ENCODE assay signal across 9 cellular contexts in the genomic region with DNA sequence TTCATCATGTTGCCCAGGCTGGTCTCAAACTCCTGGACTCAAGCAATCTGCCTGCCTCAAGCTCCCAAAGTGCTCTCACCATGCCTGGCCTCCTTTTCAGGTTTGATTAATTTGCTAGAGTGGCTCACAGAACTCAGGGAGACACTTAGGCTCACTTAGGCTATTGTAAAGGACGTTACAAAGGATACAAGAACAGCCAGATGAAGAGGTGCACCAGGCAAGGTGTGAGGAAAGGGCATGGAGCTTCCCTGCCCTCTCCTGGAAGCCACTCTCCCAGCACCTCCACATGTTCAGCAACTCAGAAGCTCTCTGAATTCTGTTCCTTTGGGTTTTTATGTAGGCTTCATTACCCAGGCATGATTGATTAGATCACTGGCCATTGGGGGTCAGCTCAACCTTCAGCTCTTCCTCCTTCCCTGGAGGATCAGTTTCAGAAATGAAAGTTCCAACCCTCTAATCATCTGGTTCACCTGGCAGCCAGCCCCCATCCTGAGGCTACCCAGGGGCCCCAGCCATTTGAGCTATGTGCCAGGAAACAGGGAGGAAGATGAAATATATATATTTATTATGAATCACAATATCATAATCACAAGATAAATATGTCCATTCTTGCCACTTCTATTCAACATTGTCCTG.
A peak's percentile ranks its signal among the peaks of the same experiment; 100 is the strongest.
DNase-seq lines count a peak whose midpoint lies in the region; ATAC-seq and TF ChIP-seq lines count a peak whose summit lies in the region.
"Had no signal": no experiment of that assay in that cellular context is flagged by ENCODE, and none has a peak within 500 bp of the region (broad histone marks: within the 10 kb centered on the region; RNA-seq: fewer than 3 reads in every experiment).

No MANE protein-coding gene starts in this region.

- no peak overlapping the region for H3K4me3 ChIP-seq in RWPE2 (ENCODE audit: severe bottlenecking)
- H3K4me3 ChIP-seq in gastroesophageal sphincter: no peak overlapping the region
- no peak overlapping the region for H3K4me3 ChIP-seq in psoas muscle
- H3K4me3 ChIP-seq: skin epidermis had no signal

- TF ChIP-seq POLR2A in gastroesophageal sphincter (IDR thresholded peaks at IDR 0.05): no peak

- H3K27ac ChIP-seq in RWPE2 (ENCODE audit: poor library complexity, severe bottlenecking): no peak overlapping the region
- no peak overlapping the region for H3K27ac ChIP-seq in gastroesophageal sphincter
- H3K27ac ChIP-seq in psoas muscle: no peak overlapping the region
- H3K27ac ChIP-seq: skin epidermis had no signal

- H3K27me3 ChIP-seq in RWPE2 (ENCODE audit: insufficient read depth, poor library complexity, severe bottlenecking) (no peaks in the 10 kb centered on the region), gastroesophageal sphincter (no peaks in the 10 kb centered on the region), psoas muscle (ENCODE audit: insufficient read depth in 3 of 3, low read length in 2 of 3) (no peaks in the 10 kb centered on the region)

- H3K4me1 ChIP-seq in RWPE2 (ENCODE audit: insufficient read depth, poor library complexity, severe bottlenecking) (peaks cover 4% of the 10 kb centered on the region), gastroesophageal sphincter (peaks cover 0 to 6% (median 0%) of the 10 kb centered on the region in 3 donors), psoas muscle (peaks cover 4% of the 10 kb centered on the region)

- H3K36me3 ChIP-seq in RWPE2 (ENCODE audit: low read depth): no peaks in the 10 kb centered on the region
- no peaks in the 10 kb centered on the region for H3K36me3 ChIP-seq in gastroesophageal sphincter
- H3K36me3 ChIP-seq in psoas muscle (ENCODE audit: insufficient read depth in 1 of 2, low read depth in 1 of 2): no peaks in the 10 kb centered on the region

- ATAC-seq in RWPE2 (ENCODE audit: low read depth) (peak; percentile 97), gastroesophageal sphincter (peak; percentile 78), psoas muscle (no peak), HG03095 (IDR thresholded peaks at IDR 0.05; ENCODE audit: unreplicated experiment) (no peak), GM19452 (IDR thresholded peaks at IDR 0.05; ENCODE audit: unreplicated experiment) (no peak)

- TF ChIP-seq EP300 in gastroesophageal sphincter (IDR thresholded peaks at IDR 0.05): no peak

- DNase-seq in ELR (ENCODE audit: low read depth) (peak; percentile 43), RWPE2 (ENCODE audit: low spot score) (no peak), psoas muscle (no peak), GM19240 (ENCODE audit: insufficient read length, low spot score) (no peak), ecto neural progenitor cell (ENCODE audit: low spot score) (no peak)

- intact Hi-C loops in psoas muscle (cut with DNase I): loop anchor here in 1 of 2 donors (5.0 kb wide), 1 partner anchor 168 kb away; no protein-coding TSS in a partner anchor

- TF ChIP-seq CTCF in RWPE2 (IDR thresholded peaks at IDR 0.05; ENCODE audit: poor library complexity, severe bottlenecking) (peak; percentile 88), gastroesophageal sphincter (IDR thresholded peaks at IDR 0.05) (peak in 3 of 4 experiments; percentile 73 to 86 (median 74)), psoas muscle (IDR thresholded peaks at IDR 0.05) (peak; percentile 35)

- H3K9me3 ChIP-seq in RWPE2 (ENCODE audit: severe bottlenecking) (no peaks in the 10 kb centered on the region), gastroesophageal sphincter (no peaks in the 10 kb centered on the region), psoas muscle (no peaks in the 10 kb centered on the region)

- WGBS in gastroesophageal sphincter (ENCODE audit: low coverage in 1 of 2), 2 donors: 14% methylated on average over 1 of the region's 1 CpG; no CpG with 5 or more reads in 1 of the 2 donors
- WGBS in psoas muscle, 3 donors: 33 to 57% (median 38%) methylated on average over 1 of the region's 1 CpG

Comparison
In these comparisons a context has a peak if more than half of its experiments do, and no peak if none do; other contexts are left out.
1. ATAC-seq: peak in RWPE2 (single experiment) and gastroesophageal sphincter (single experiment); none in psoas muscle (0 of 4), HG03095 (single experiment) and GM19452 (single experiment).
2. CTCF ChIP-seq: peak in every context shown above with its lines; median percentile 88 in RWPE2; 74 in gastroesophageal sphincter; 35 in psoas muscle.